ENCODE assay signal across 8 cellular contexts in the genomic region with DNA sequence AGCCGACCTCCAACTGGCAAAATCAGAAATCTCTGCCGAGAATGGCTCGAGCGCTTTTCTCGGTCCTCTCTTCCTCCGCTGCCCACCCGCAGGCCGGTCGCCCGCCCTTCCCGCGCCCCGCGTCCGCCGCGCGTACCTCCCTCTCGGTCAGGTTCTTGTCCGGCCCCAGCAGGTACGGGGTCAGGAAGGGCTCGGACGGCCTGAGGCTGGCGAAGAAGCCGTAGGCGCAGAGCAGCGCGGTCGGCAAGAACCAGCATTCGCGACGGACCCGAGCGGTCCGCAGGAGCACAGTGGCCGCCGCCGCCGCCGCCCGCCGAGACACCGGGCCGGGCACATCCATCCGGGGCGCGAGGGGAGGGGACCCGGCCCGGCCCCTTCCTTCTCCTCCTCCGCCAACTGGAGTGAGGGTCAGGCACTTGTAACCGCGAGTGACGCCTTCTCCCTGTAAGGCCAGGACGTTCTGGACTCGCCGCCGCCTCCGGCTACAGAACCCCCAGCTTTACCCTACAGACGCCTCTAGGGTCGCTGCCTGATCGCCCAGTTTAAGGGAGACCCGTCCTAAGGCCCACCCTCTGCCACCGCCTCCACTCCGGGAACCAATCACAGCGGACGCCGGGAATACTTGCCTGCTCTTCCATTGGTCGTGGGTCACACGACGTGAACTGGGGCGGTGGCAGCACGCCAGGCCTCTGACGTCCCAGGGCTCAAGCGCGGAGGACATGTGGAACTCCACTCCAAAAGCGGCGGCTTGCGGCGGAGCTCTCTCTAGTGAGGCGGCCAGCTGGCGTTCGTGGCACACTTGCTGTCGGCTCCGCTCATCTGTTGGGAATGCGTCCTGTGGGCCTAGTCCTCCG. TPM values are rescaled to one million over a fixed set of nuclear protein-coding genes. Genes with fewer than 3 reads are reported as not detected.
DNase-seq lines count a peak whose midpoint lies in the region; ATAC-seq, FAIRE-seq and TF ChIP-seq lines count a peak whose summit lies in the region.

A gene with protein sequence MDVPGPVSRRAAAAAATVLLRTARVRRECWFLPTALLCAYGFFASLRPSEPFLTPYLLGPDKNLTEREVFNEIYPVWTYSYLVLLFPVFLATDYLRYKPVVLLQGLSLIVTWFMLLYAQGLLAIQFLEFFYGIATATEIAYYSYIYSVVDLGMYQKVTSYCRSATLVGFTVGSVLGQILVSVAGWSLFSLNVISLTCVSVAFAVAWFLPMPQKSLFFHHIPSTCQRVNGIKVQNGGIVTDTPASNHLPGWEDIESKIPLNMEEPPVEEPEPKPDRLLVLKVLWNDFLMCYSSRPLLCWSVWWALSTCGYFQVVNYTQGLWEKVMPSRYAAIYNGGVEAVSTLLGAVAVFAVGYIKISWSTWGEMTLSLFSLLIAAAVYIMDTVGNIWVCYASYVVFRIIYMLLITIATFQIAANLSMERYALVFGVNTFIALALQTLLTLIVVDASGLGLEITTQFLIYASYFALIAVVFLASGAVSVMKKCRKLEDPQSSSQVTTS (minus strand): TSS at position 518 of the 854 bp plus-strand sequence. CDS start 178 bp downstream, at position 340.

- peak within 1 kb of the TSS; percentile 91 for H3K27ac Mint-ChIP-seq in activated naive CD8-positive, alpha-beta T cell treated with anti-CD3 and anti-CD28 coated beads, Interleukin-2, amount 50 U/mL, for 24 hours

- 1% methylated on average over 69 to 86 of the region's 86 CpGs for WGBS in pancreas, 2 donors

- H3K36me3 ChIP-seq in SU-DHL-6 (ENCODE audit: low read length): no peaks in the 10 kb centered on the region
- no peaks in the 10 kb centered on the region for H3K36me3 ChIP-seq in pancreas
- no peaks in the 10 kb centered on the region for H3K36me3 ChIP-seq in tibial artery

- H3K4me1 Mint-ChIP-seq in activated naive CD8-positive, alpha-beta T cell treated with anti-CD3 and anti-CD28 coated beads, Interleukin-2, amount 50 U/mL, for 24 hours: peaks cover 69% of the 10 kb centered on the region

- intact Hi-C loops in Right ventricle myocardium superior (cut with DNase I): no loop called here
- intact Hi-C loops in pancreas (cut with DNase I): no loop called here
- intact Hi-C loops in tibial artery (cut with DNase I; ENCODE audit: low total_unique reads): loop anchor here (5.0 kb wide), 1 partner anchor 407 kb away; a partner anchor contains a TSS

- DNase-seq in NCI-H128 (lab: John Stamatoyannopoulos, UW; ENCODE audit: unreplicated experiment): peak; percentile 99
- peak; percentile 93 for DNase-seq in activated naive CD8-positive, alpha-beta T cell treated with anti-CD3 and anti-CD28 coated beads, Interleukin-2, amount 50 U/mL, for 24 hours
- peak; percentile 100 for DNase-seq in Right ventricle myocardium superior
- peak; percentile 99 to 100 (median 100) for DNase-seq in pancreas
- DNase-seq in tibial artery: peak; percentile 100

- H4K20me1 ChIP-seq in SU-DHL-6 (ENCODE audit: low read depth, low read length): peaks cover 4% of the 10 kb centered on the region; the same call in 1 of the 2 replicates

- H3K4me3 ChIP-seq in SU-DHL-6 (ENCODE audit: insufficient read depth, low read length, poor library complexity, severe bottlenecking) (peak within 1 kb of the TSS; percentile 79), pancreas (peak within 1 kb of the TSS; percentile 79 to 92 (median 87)), tibial artery (peak within 1 kb of the TSS; percentile 70 to 93)

- H3K27me3 ChIP-seq in SU-DHL-6 (ENCODE audit: low read length): no peaks in the 10 kb centered on the region
- no peaks in the 10 kb centered on the region for H3K27me3 ChIP-seq in pancreas
- no peaks in the 10 kb centered on the region for H3K27me3 ChIP-seq in tibial artery

- no peaks in the 10 kb centered on the region for H3F3A ChIP-seq in SU-DHL-6 (ENCODE audit: insufficient read depth)

- peak within 1 kb of the TSS; percentile 65 for H3K9ac ChIP-seq in SU-DHL-6 (ENCODE audit: low read length)

- ATAC-seq in HG02759 (IDR thresholded peaks at IDR 0.05; ENCODE audit: unreplicated experiment) (peak; percentile 97), Right ventricle myocardium superior (ENCODE audit: poor library complexity) (peak; percentile 96), pancreas (peak; percentile 89 to 95 (median 92))
- ATAC-seq in activated naive CD8-positive, alpha-beta T cell treated with anti-CD3 and anti-CD28 coated beads, Interleukin-2, amount 50 U/mL, for 24 hours: peak; percentile 99

- H3K9me3 Mint-ChIP-seq in activated naive CD8-positive, alpha-beta T cell treated with anti-CD3 and anti-CD28 coated beads, Interleukin-2, amount 50 U/mL, for 24 hours: no peaks in the 10 kb centered on the region

- no peak within 1 kb of the TSS for H3K27ac ChIP-seq in SU-DHL-6 (ENCODE audit: low read depth, low read length)
- H3K27ac ChIP-seq in pancreas: peak within 1 kb of the TSS; percentile 98 to 99 (median 98)
- H3K27ac ChIP-seq in tibial artery: peak within 1 kb of the TSS; percentile 97 to 99

- peak; percentile 86 for FAIRE-seq in pancreas (lab: Jason Lieb, UNC)

- H3K27me3 Mint-ChIP-seq in activated naive CD8-positive, alpha-beta T cell treated with anti-CD3 and anti-CD28 coated beads, Interleukin-2, amount 50 U/mL, for 24 hours: no peaks in the 10 kb centered on the region

- peak within 1 kb of the TSS; percentile 87 for H3K4me2 ChIP-seq in SU-DHL-6 (ENCODE audit: low read depth, low read length, poor library complexity, severe bottlenecking)

- TF ChIP-seq CTCF in GM12873 (IDR thresholded peaks at IDR 0.05; ENCODE audit: insufficient read depth, low read depth, low read length, missing control alignments): peak; percentile 48
- TF ChIP-seq CTCF in SU-DHL-6 (IDR thresholded peaks at IDR 0.05; ENCODE audit: insufficient read depth, low read length, poor library complexity, severe bottlenecking): no peak
- TF ChIP-seq CTCF in pancreas (IDR thresholded peaks at IDR 0.05): no peak
- TF ChIP-seq CTCF in tibial artery (IDR thresholded peaks at IDR 0.05): peak; percentile 20 to 37

- H3K4me3 Mint-ChIP-seq in activated naive CD8-positive, alpha-beta T cell treated with anti-CD3 and anti-CD28 coated beads, Interleukin-2, amount 50 U/mL, for 24 hours: peak within 1 kb of the TSS; percentile 94

- no peaks in the 10 kb centered on the region for H3K9me2 ChIP-seq in SU-DHL-6 (replicated peaks; ENCODE audit: insufficient read depth, low read length)

- peak within 1 kb of the TSS; percentile 95 for H2AFZ ChIP-seq in SU-DHL-6 (ENCODE audit: low read depth, low read length, severe bottlenecking)

- H3K79me2 ChIP-seq in SU-DHL-6 (ENCODE audit: insufficient read depth, low read length): peaks cover 3% of the 10 kb centered on the region; the same call in 1 of the 2 replicates

- H3K9me3 ChIP-seq in SU-DHL-6 (ENCODE audit: insufficient read depth, low read length) (no peaks in the 10 kb centered on the region), pancreas (no peaks in the 10 kb centered on the region), tibial artery (no peaks in the 10 kb centered on the region)

- H3K4me1 ChIP-seq in pancreas: peaks cover 17 to 21% (median 19%) of the 10 kb centered on the region in 3 donors
- H3K4me1 ChIP-seq in tibial artery: peaks cover 0 to 36% (median 19%) of the 10 kb centered on the region in 4 donors

- H3K36me3 Mint-ChIP-seq in activated naive CD8-positive, alpha-beta T cell treated with anti-CD3 and anti-CD28 coated beads, Interleukin-2, amount 50 U/mL, for 24 hours (ENCODE audit: low read depth): peaks cover 8% of the 10 kb centered on the region

RNA-seq across cellular contexts. Expression of the gene that starts here (rescaled TPM):
- total RNA-seq in Right ventricle myocardium superior (15.6 TPM), pancreas (1 to 10 TPM; 3.7 to 9.2 (median 6.7) TPM)
- polyA plus RNA-seq in pancreas: 10 to 100 TPM; 10.0 to 10.1 TPM

Comparison
In these comparisons a context has a peak if more than half of its experiments do, and no peak if none do; other contexts are left out.
1. CTCF ChIP-seq: peak in GM12873 (single experiment) and tibial artery (2 of 2); none in SU-DHL-6 (single experiment) and pancreas (0 of 4).
2. Peak in every context shown above with its lines, with median percentiles within 50 percentile points of each other: ATAC-seq, DNase-seq and H3K4me3 ChIP-seq.